Comparison of ENCODE assay signal across 8 cellular contexts in genomic region chr5:18965893-18966292, GRCh38.
"Had no signal": no experiment of that assay in that cellular context is flagged by ENCODE, and none has a peak within 500 bp of the region (broad histone marks: within the 10 kb centered on the region; RNA-seq: fewer than 3 reads in every experiment).

No MANE protein-coding gene starts in this region.

- H3K27ac ChIP-seq: GM23248, HL-60 had no signal

- DNase-seq: GM23248, H7, HFFc6, KBM-7 had no signal

- H2AFZ ChIP-seq: GM23248 had no signal

- H3K36me3 ChIP-seq: HAP-1 had no signal

- H3K9me3 ChIP-seq: HAP-1 had no signal

- H3K4me3 ChIP-seq: GM23248, HAP-1 had no signal

- ATAC-seq: HCT116, HepG2 had no signal

- FAIRE-seq: HepG2 had no signal

- H3K4me1 ChIP-seq: HAP-1 had no signal

- H3K9ac ChIP-seq: GM23248 had no signal
